Comparison of ENCODE assay signal across 8 cellular contexts in the genomic region with DNA sequence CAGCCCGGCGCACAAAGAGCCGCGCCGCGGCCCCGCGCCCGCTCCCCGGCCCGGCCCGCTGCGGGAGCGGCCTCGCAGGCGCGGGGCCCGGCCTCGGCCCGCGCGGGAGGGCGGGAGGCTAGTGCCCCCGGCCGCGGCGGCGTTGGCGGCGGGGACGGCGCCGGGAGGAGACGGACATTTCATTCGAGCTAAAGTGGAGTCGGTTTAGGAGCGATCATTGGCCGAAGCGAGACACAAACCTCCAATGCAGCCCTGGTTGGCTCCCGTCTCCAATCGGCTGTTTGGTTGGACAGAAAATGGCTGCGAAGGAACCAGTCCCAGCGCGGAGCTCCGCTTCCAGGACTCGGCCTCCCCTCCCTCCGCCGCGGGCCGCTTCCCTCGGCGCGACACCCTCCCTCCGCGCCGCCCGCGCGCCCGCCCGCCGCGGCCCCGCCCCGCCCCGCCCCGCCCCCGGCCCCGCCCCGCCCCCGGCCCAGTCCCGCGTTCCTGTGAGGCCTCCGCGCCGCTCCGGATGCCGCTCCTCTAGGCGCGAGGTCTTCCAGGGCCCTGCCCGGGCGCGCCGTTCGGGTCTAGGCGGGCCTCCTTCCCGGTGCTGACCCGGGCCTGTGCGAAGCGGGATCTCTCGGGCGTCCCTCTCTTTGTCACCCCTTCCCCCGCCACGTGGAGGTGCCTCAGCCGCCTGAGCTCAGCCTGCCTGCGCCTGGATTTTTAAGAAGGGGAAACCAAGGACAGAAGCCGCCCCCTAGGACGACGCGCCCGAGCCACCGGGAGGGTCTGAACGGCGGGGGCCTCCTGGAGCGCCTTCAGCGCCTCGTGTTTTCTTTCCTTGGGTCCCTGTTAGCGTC. TPM values are rescaled to one million over a fixed set of nuclear protein-coding genes. Genes with fewer than 3 reads are reported as not detected.
A peak's percentile ranks its signal among the peaks of the same experiment; 100 is the strongest.
DNase-seq lines count a peak whose midpoint lies in the region; TF ChIP-seq lines count a peak whose summit lies in the region.

Gene NFYB (minus strand): TSS at position 309 of the 845 bp plus-strand sequence. CDS start 2,757 bp downstream, outside the sequence.

- no peak for TF ChIP-seq EP300 in suprapubic skin (IDR thresholded peaks at IDR 0.05)

- H3K4me3 ChIP-seq in HFF-Myc (replicated peaks; ENCODE audit: low read depth, low read length) (peak within 1 kb of the TSS; percentile 58), suprapubic skin (peak within 1 kb of the TSS; percentile 82)

- 10% methylated on average over 3 of the region's 108 CpGs for WGBS in suprapubic skin

- peaks cover 6% of the 10 kb centered on the region for H3K36me3 ChIP-seq in suprapubic skin

- DNase-seq in GM03348 (ENCODE audit: low spot score) (peak; percentile 97), HFF-Myc (ENCODE audit: extremely low read depth, low read depth) (peak; percentile 86), NAMALWA (ENCODE audit: low spot score) (peak; percentile 97), SK-N-DZ (ENCODE audit: low spot score) (peak; percentile 97), germinal center (ENCODE audit: low spot score) (peak; percentile 96), nucleus accumbens (lab: John Stamatoyannopoulos, UW) (peak in 55 of 56 donors; percentile 54 to 97 (median 91)), suprapubic skin (ENCODE audit: low spot score in 2 of 2) (peak; percentile 97 to 98)
- peak; percentile 96 for DNase-seq in activated naive CD4-positive, alpha-beta T cell treated with anti-CD3 and anti-CD28 coated beads, Interleukin-2, amount 10 ng/mL, durations not matched to agents 7 days and 5 days

- no peaks in the 10 kb centered on the region for H3K9me3 Mint-ChIP-seq in activated naive CD4-positive, alpha-beta T cell treated with anti-CD3 and anti-CD28 coated beads, Interleukin-2, amount 10 ng/mL, durations not matched to agents 7 days and 5 days

- no peaks in the 10 kb centered on the region for H3K27me3 ChIP-seq in suprapubic skin

- H3K27me3 Mint-ChIP-seq in activated naive CD4-positive, alpha-beta T cell treated with anti-CD3 and anti-CD28 coated beads, Interleukin-2, amount 10 ng/mL, durations not matched to agents 7 days and 5 days: peaks cover 29% of the 10 kb centered on the region

- H3K4me1 ChIP-seq in suprapubic skin: peaks cover 31% of the 10 kb centered on the region

- peak within 1 kb of the TSS; percentile 95 for H3K27ac Mint-ChIP-seq in activated naive CD4-positive, alpha-beta T cell treated with anti-CD3 and anti-CD28 coated beads, Interleukin-2, amount 10 ng/mL, durations not matched to agents 7 days and 5 days

- H3K27ac ChIP-seq in suprapubic skin: peak within 1 kb of the TSS; percentile 95

- peaks cover 3% of the 10 kb centered on the region for H3K36me3 Mint-ChIP-seq in activated naive CD4-positive, alpha-beta T cell treated with anti-CD3 and anti-CD28 coated beads, Interleukin-2, amount 10 ng/mL, durations not matched to agents 7 days and 5 days

- H3K4me3 Mint-ChIP-seq in activated naive CD4-positive, alpha-beta T cell treated with anti-CD3 and anti-CD28 coated beads, Interleukin-2, amount 10 ng/mL, durations not matched to agents 7 days and 5 days: peak within 1 kb of the TSS; percentile 92

- peak; percentile 15 to 80 for TF ChIP-seq POLR2A in suprapubic skin (IDR thresholded peaks at IDR 0.05)

- CTCF ChIA-PET in activated naive CD4-positive, alpha-beta T cell treated with anti-CD3 and anti-CD28 coated beads, Interleukin-2, amount 10 ng/mL, durations not matched to agents 7 days and 5 days (lab: Charles Lee): interaction anchor here (0.6 to 1.0 kb wide), 2 partner anchors 29 to 46 kb away, joined by 3 to 5 read pairs; no protein-coding TSS in a partner anchor

- TF ChIP-seq CTCF in HFF-Myc (IDR thresholded peaks at IDR 0.05; ENCODE audit: low read depth, low read length, missing control alignments): no peak
- TF ChIP-seq CTCF in suprapubic skin (IDR thresholded peaks at IDR 0.05): no peak

- no peaks in the 10 kb centered on the region for H3K9me3 ChIP-seq in suprapubic skin

- peaks cover 27% of the 10 kb centered on the region for H3K4me1 Mint-ChIP-seq in activated naive CD4-positive, alpha-beta T cell treated with anti-CD3 and anti-CD28 coated beads, Interleukin-2, amount 10 ng/mL, durations not matched to agents 7 days and 5 days

RNA-seq across cellular contexts. Expression of gene NFYB, which starts in this region (rescaled TPM):
- 57.0 and 61.3 TPM in 2 replicates for polyA plus RNA-seq in SK-N-DZ (2014; cell fraction: cytosol; rRNA removed)
- polyA plus RNA-seq in SK-N-DZ (2014; cell fraction: nucleus; rRNA removed): 47.2 and 59.6 TPM in 2 replicates
- total RNA-seq in suprapubic skin: 10 to 100 TPM; 13.7 to 27.4 (median 20.8) TPM

Comparison
In these comparisons a context has a peak if more than half of its experiments do, and no peak if none do; other contexts are left out.
1. Peak in every context shown above with its lines: DNase-seq, H3K4me3 ChIP-seq and H3K27ac ChIP-seq.